1 cellular context compared by ENCODE assay signal in genomic region chr1:29975036-29975694, GRCh38.
TF ChIP-seq lines count a peak whose summit lies in the region.

No MANE protein-coding gene starts in this region.

TF ChIP-seq in WTC11, 78 proteins besides CTCF, POLR2A, EP300 and RAD21 (continued from another document):
- TF ChIP-seq, protein P1, sequence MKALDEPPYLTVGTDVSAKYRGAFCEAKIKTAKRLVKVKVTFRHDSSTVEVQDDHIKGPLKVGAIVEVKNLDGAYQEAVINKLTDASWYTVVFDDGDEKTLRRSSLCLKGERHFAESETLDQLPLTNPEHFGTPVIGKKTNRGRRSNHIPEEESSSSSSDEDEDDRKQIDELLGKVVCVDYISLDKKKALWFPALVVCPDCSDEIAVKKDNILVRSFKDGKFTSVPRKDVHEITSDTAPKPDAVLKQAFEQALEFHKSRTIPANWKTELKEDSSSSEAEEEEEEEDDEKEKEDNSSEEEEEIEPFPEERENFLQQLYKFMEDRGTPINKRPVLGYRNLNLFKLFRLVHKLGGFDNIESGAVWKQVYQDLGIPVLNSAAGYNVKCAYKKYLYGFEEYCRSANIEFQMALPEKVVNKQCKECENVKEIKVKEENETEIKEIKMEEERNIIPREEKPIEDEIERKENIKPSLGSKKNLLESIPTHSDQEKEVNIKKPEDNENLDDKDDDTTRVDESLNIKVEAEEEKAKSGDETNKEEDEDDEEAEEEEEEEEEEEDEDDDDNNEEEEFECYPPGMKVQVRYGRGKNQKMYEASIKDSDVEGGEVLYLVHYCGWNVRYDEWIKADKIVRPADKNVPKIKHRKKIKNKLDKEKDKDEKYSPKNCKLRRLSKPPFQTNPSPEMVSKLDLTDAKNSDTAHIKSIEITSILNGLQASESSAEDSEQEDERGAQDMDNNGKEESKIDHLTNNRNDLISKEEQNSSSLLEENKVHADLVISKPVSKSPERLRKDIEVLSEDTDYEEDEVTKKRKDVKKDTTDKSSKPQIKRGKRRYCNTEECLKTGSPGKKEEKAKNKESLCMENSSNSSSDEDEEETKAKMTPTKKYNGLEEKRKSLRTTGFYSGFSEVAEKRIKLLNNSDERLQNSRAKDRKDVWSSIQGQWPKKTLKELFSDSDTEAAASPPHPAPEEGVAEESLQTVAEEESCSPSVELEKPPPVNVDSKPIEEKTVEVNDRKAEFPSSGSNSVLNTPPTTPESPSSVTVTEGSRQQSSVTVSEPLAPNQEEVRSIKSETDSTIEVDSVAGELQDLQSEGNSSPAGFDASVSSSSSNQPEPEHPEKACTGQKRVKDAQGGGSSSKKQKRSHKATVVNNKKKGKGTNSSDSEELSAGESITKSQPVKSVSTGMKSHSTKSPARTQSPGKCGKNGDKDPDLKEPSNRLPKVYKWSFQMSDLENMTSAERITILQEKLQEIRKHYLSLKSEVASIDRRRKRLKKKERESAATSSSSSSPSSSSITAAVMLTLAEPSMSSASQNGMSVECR (CRISPR knock-in tag; IDR thresholded peaks at IDR 0.05; ENCODE audit: borderline replicate concordance), result 0 out of 2 replicates have a peak, but pooled peaks have one; percentile 70
- TF ChIP-seq E2F5 (CRISPR knock-in tag; IDR thresholded peaks at IDR 0.05) (no peak), HMGA2 (CRISPR knock-in tag; IDR thresholded peaks at IDR 0.05) (no peak), KAT7 (CRISPR knock-in tag; IDR thresholded peaks at IDR 0.05; ENCODE audit: borderline replicate concordance) (no peak), FOXK1 (CRISPR knock-in tag; IDR thresholded peaks at IDR 0.05) (peak; percentile 63; the same call in 1 of the 2 replicates), TEAD4 (CRISPR knock-in tag; IDR thresholded peaks at IDR 0.05) (peak; percentile 90), FOXP1 (CRISPR knock-in tag; IDR thresholded peaks at IDR 0.05; ENCODE audit: borderline replicate concordance) (no peak), ZNF232 (CRISPR knock-in tag; IDR thresholded peaks at IDR 0.05) (0 out of 2 replicates have a peak, but pooled peaks have one; percentile 47), ERG (CRISPR knock-in tag; IDR thresholded peaks at IDR 0.05) (no peak), NFYB (CRISPR knock-in tag; conservative IDR thresholded peaks at IDR 0.05; ENCODE audit: low read depth) (no peak), ZNF317 (CRISPR knock-in tag; IDR thresholded peaks at IDR 0.05; ENCODE audit: borderline replicate concordance, low read depth) (no peak), ZNF219 (CRISPR knock-in tag; IDR thresholded peaks at IDR 0.05; ENCODE audit: borderline replicate concordance) (0 out of 2 replicates have a peak, but pooled peaks have one; percentile 54), ZNF423 (CRISPR knock-in tag; IDR thresholded peaks at IDR 0.05) (no peak), NR1H2 (CRISPR knock-in tag; IDR thresholded peaks at IDR 0.05) (no peak), SMAD4 (CRISPR knock-in tag; IDR thresholded peaks at IDR 0.05) (no peak; the same call in 1 of the 2 replicates), USF1 (CRISPR knock-in tag; IDR thresholded peaks at IDR 0.05) (peak; percentile 37; the same call in 1 of the 2 replicates), NFE2L1 (CRISPR knock-in tag; IDR thresholded peaks at IDR 0.05) (peak; percentile 62; the same call in 1 of the 2 replicates), GRHL2 (CRISPR knock-in tag; IDR thresholded peaks at IDR 0.05; ENCODE audit: insufficient replicate concordance, severe bottlenecking) (no peak), SMAD3 (CRISPR knock-in tag; IDR thresholded peaks at IDR 0.05; ENCODE audit: borderline replicate concordance) (peak; percentile 43; the same call in 1 of the 2 replicates)
- TF ChIP-seq, protein P2, sequence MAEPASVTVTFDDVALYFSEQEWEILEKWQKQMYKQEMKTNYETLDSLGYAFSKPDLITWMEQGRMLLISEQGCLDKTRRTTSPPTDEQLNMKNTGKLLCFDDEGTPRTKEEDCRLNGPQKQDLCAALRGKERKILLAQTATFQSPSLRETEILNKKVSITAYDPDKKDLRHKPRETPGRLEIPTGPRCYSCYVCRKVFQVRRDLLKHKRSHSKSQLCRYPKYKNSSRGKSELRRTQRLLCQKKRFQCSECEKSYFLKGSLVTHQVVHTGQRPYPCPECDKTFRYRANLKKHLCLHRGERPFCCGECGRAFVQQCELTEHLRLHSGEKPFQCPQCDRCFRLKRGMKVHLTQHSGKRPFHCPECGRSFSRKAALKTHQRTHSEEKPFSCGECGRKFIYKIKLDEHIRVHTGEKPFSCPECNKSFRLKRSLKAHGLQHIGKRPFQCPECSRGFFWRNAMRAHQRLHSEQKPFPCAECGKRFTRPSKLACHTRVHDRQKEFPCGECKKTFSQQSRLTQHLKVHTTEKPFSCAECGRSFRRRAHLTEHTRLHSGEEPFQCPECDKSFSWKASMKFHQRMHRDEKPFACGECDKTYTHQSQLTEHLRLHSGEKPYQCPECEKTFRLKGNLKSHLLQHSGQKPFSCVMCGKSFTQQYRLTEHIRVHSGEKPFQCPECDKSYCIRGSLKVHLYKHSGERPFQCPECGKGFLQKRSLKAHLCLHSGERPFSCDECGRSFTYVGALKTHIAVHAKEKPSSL (CRISPR knock-in tag; conservative IDR thresholded peaks at IDR 0.05), result no peak
- TF ChIP-seq, protein P3, sequence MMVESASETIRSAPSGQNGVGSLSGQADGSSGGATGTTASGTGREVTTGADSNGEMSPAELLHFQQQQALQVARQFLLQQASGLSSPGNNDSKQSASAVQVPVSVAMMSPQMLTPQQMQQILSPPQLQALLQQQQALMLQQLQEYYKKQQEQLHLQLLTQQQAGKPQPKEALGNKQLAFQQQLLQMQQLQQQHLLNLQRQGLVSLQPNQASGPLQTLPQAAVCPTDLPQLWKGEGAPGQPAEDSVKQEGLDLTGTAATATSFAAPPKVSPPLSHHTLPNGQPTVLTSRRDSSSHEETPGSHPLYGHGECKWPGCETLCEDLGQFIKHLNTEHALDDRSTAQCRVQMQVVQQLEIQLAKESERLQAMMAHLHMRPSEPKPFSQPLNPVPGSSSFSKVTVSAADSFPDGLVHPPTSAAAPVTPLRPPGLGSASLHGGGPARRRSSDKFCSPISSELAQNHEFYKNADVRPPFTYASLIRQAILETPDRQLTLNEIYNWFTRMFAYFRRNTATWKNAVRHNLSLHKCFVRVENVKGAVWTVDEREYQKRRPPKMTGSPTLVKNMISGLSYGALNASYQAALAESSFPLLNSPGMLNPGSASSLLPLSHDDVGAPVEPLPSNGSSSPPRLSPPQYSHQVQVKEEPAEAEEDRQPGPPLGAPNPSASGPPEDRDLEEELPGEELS (CRISPR knock-in tag; IDR thresholded peaks at IDR 0.05), result peak; percentile 70; the same call in 1 of the 2 replicates
- TF ChIP-seq, protein P4, sequence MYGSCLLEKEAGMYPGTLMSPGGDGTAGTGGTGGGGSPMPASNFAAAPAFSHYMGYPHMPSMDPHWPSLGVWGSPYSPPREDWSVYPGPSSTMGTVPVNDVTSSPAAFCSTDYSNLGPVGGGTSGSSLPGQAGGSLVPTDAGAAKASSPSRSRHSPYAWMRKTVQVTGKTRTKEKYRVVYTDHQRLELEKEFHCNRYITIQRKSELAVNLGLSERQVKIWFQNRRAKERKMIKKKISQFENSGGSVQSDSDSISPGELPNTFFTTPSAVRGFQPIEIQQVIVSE (CRISPR knock-in tag; IDR thresholded peaks at IDR 0.05; ENCODE audit: borderline replicate concordance), result no peak
- TF ChIP-seq, protein P5, sequence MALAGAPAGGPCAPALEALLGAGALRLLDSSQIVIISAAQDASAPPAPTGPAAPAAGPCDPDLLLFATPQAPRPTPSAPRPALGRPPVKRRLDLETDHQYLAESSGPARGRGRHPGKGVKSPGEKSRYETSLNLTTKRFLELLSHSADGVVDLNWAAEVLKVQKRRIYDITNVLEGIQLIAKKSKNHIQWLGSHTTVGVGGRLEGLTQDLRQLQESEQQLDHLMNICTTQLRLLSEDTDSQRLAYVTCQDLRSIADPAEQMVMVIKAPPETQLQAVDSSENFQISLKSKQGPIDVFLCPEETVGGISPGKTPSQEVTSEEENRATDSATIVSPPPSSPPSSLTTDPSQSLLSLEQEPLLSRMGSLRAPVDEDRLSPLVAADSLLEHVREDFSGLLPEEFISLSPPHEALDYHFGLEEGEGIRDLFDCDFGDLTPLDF (CRISPR knock-in tag; IDR thresholded peaks at IDR 0.05), result 0 out of 2 replicates have a peak, but pooled peaks have one; percentile 40
- TF ChIP-seq, protein P6, sequence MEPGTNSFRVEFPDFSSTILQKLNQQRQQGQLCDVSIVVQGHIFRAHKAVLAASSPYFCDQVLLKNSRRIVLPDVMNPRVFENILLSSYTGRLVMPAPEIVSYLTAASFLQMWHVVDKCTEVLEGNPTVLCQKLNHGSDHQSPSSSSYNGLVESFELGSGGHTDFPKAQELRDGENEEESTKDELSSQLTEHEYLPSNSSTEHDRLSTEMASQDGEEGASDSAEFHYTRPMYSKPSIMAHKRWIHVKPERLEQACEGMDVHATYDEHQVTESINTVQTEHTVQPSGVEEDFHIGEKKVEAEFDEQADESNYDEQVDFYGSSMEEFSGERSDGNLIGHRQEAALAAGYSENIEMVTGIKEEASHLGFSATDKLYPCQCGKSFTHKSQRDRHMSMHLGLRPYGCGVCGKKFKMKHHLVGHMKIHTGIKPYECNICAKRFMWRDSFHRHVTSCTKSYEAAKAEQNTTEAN (CRISPR knock-in tag; IDR thresholded peaks at IDR 0.05), result peak; percentile 52; the same call in 1 of the 2 replicates
